Comparison of ENCODE assay signal across 9 cellular contexts in the genomic region with DNA sequence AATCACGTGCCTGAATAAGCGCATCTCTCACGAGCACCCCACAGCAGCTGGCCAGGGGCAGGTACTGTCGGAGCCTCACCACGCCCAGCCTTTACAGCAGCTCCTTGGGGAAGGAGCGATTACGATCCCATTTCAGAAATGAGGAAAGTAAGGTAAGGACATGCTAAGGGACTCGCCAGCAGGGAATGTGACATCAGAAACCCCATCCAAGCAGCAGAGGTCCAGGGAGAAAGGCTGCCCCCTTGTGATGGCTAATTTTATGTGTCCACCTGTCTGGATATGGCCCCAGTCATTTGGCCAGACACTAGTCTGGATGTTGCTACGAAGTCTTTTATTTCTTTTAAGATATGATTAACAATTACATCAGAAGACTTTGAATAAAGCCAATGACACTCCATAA.
DNase-seq lines count a peak whose midpoint lies in the region; ATAC-seq, FAIRE-seq and TF ChIP-seq lines count a peak whose summit lies in the region.
"Had no signal": no experiment of that assay in that cellular context is flagged by ENCODE, and none has a peak within 500 bp of the region (broad histone marks: within the 10 kb centered on the region; RNA-seq: fewer than 3 reads in every experiment).

No MANE protein-coding gene starts in this region.

- H3K4me3 Mint-ChIP-seq in activated naive CD4-positive, alpha-beta T cell treated with anti-CD3 and anti-CD28 coated beads, Interleukin-2, amount 10 ng/mL, durations not matched to agents 7 days and 5 days, result no peak overlapping the region

- H3K27ac Mint-ChIP-seq in activated naive CD4-positive, alpha-beta T cell treated with anti-CD3 and anti-CD28 coated beads, Interleukin-2, amount 10 ng/mL, durations not matched to agents 7 days and 5 days, result no peak overlapping the region

- no peaks in the 10 kb centered on the region for H3K9me3 Mint-ChIP-seq in activated naive CD4-positive, alpha-beta T cell treated with anti-CD3 and anti-CD28 coated beads, Interleukin-2, amount 10 ng/mL, durations not matched to agents 7 days and 5 days

- H3K27me3 Mint-ChIP-seq in activated naive CD4-positive, alpha-beta T cell treated with anti-CD3 and anti-CD28 coated beads, Interleukin-2, amount 10 ng/mL, durations not matched to agents 7 days and 5 days, result peaks cover 28% of the 10 kb centered on the region

- peak; percentile 52 for DNase-seq in COLO668 (lab: John Stamatoyannopoulos, UW; ENCODE audit: unreplicated experiment)
- no peak for DNase-seq in HFF-Myc (ENCODE audit: extremely low read depth, low read depth)
- DNase-seq in SK-MEL-5 (ENCODE audit: low read depth, low spot score), result peak; percentile 77
- DNase-seq in dedifferentiated amniotic fluid mesenchymal stem cell (ENCODE audit: extremely low spot score), result no peak
- no peak for DNase-seq in activated naive CD4-positive, alpha-beta T cell treated with anti-CD3 and anti-CD28 coated beads, Interleukin-2, amount 10 ng/mL, durations not matched to agents 7 days and 5 days
- DNase-seq in effector CD8-positive, alpha-beta T cell (lab: John Stamatoyannopoulos, UW), result no peak

- CTCF ChIA-PET in activated naive CD4-positive, alpha-beta T cell treated with anti-CD3 and anti-CD28 coated beads, Interleukin-2, amount 10 ng/mL, durations not matched to agents 7 days and 5 days (lab: Charles Lee), result no interaction called here

- no peaks in the 10 kb centered on the region for H3K4me1 Mint-ChIP-seq in activated naive CD4-positive, alpha-beta T cell treated with anti-CD3 and anti-CD28 coated beads, Interleukin-2, amount 10 ng/mL, durations not matched to agents 7 days and 5 days

- TF ChIP-seq CTCF in HFF-Myc (IDR thresholded peaks at IDR 0.05; ENCODE audit: low read depth, low read length, missing control alignments), result peak; percentile 16

- in situ Hi-C loops in SK-MEL-5 (cut with HindIII; ENCODE audit: low pct_unique_long_range_greater_than_20kb, low sequenced_read_pairs), result no loop called here

- ATAC-seq in HG02884 (IDR thresholded peaks at IDR 0.05; ENCODE audit: unreplicated experiment), result no peak

- H3K4me3 ChIP-seq in HFF-Myc (replicated peaks; ENCODE audit: low read depth, low read length), result no peak overlapping the region
- H3K4me3 ChIP-seq: SJSA1 had no signal

- peak; percentile 83 for FAIRE-seq in islet of Langerhans (lab: Jason Lieb, UNC)

- H3K36me3 Mint-ChIP-seq in activated naive CD4-positive, alpha-beta T cell treated with anti-CD3 and anti-CD28 coated beads, Interleukin-2, amount 10 ng/mL, durations not matched to agents 7 days and 5 days, result no peaks in the 10 kb centered on the region

Comparison
In these comparisons a context has a peak if more than half of its experiments do, and no peak if none do; other contexts are left out.
1. DNase-seq: peak in COLO668 (single experiment) and SK-MEL-5 (single experiment); none in HFF-Myc (single experiment), dedifferentiated amniotic fluid mesenchymal stem cell (single experiment), activated naive CD4-positive, alpha-beta T cell treated with anti-CD3 and anti-CD28 coated beads, Interleukin-2, amount 10 ng/mL, durations not matched to agents 7 days and 5 days (single experiment) and effector CD8-positive, alpha-beta T cell (single experiment).